ENCODE assay signal across 9 cellular contexts in the genomic region with DNA sequence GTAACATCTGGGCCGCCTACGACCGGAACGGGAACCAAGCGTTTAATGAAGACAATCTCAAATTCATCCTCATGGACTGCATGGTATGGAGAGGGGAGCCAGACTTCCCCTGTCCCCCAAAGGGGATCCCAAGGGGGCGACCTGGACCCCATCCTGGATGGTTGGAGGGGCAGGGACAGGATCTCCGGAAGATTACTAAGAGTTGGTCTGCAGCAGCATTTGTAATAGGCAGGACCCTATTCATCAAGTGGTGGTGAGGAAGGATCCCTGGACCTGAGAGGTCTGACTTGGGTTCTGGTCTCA. TPM values are rescaled to one million over a fixed set of nuclear protein-coding genes. Genes with fewer than 3 reads are reported as not detected.
DNase-seq lines count a peak whose midpoint lies in the region; ATAC-seq and TF ChIP-seq lines count a peak whose summit lies in the region.
"Had no signal": no experiment of that assay in that cellular context is flagged by ENCODE, and none has a peak within 500 bp of the region (broad histone marks: within the 10 kb centered on the region; RNA-seq: fewer than 3 reads in every experiment).

No MANE protein-coding gene starts in this region.

- H3K4me1 ChIP-seq in sigmoid colon = peaks cover 0 to 32% (median 13%) of the 10 kb centered on the region in 4 donors

- no peak for TF ChIP-seq POLR2A in sigmoid colon (IDR thresholded peaks at IDR 0.05)

- peaks cover 26% of the 10 kb centered on the region for H3K4me1 Mint-ChIP-seq in T-helper 17 cell

- H3K4me3 Mint-ChIP-seq in T-helper 17 cell = peak overlapping the region; percentile 99

- DNase-seq in GM12864 (ENCODE audit: low read depth) (no peak), T-helper 17 cell (no peak), fibroblast of villous mesenchyme (ENCODE audit: low read depth) (no peak), sigmoid colon (no peak), NCI-H1105 treated with DMSO at 0.1 percent for 48 hours (lab: John Stamatoyannopoulos, UW) (no peak), GM13977 (ENCODE audit: low spot score) (no peak), GM03348 (ENCODE audit: low spot score) (no peak)
- DNase-seq: activated CD4-positive, CD25-positive, alpha-beta regulatory T cell treated with anti-CD3 and anti-CD28 coated beads, Interleukin-2, amount 50 U/mL, for 72 hours had no signal

- H3K27ac ChIP-seq in sigmoid colon = peak overlapping the region; percentile 86 to 97 (median 92)

- H3K9me3 ChIP-seq in T-helper 17 cell (ENCODE audit: control insufficient read depth, low read length, poor library complexity, severe bottlenecking) (no peaks in the 10 kb centered on the region), sigmoid colon (no peaks in the 10 kb centered on the region)

- H3K4me3 ChIP-seq in GM12864 (ENCODE audit: low read depth, low read length) (peak overlapping the region; percentile 91), fibroblast of villous mesenchyme (ENCODE audit: low read depth, low read length) (peak overlapping the region; percentile 96), sigmoid colon (peak overlapping the region; percentile 73 to 94 (median 87))

- 2 to 4% methylated on average over 7 of the region's 7 CpGs for WGBS in sigmoid colon, 2 donors

- TF ChIP-seq CTCF in GM12864 (IDR thresholded peaks at IDR 0.05; ENCODE audit: low read depth, low read length, missing control alignments) (no peak), fibroblast of villous mesenchyme (IDR thresholded peaks at IDR 0.05; ENCODE audit: insufficient read depth, low read depth, low read length) (no peak), sigmoid colon (IDR thresholded peaks at IDR 0.05) (no peak), GM13977 (IDR thresholded peaks at IDR 0.05; ENCODE audit: extremely low read depth, insufficient read depth, missing control alignments) (no peak)

- H3K36me3 ChIP-seq in sigmoid colon = peaks cover 0 to 15% (median 3%) of the 10 kb centered on the region in 4 donors

- TF ChIP-seq EP300 in sigmoid colon (IDR thresholded peaks at IDR 0.05) = no peak

- ATAC-seq in T-helper 17 cell = no peak
- ATAC-seq in HG03039 (IDR thresholded peaks at IDR 0.05; ENCODE audit: unreplicated experiment) = no peak

- no peaks in the 10 kb centered on the region for H3K27me3 ChIP-seq in sigmoid colon

- H3K27me3 Mint-ChIP-seq in T-helper 17 cell = no peaks in the 10 kb centered on the region

- intact Hi-C loops in sigmoid colon (cut with DNase I) = loop anchor here (2.0 kb wide), 3 partner anchors 28 to 76 kb away; a partner anchor contains a TSS

- peaks cover 3% of the 10 kb centered on the region for H3K36me3 Mint-ChIP-seq in T-helper 17 cell (ENCODE audit: low read depth)

- H3K27ac Mint-ChIP-seq in T-helper 17 cell = no peak overlapping the region

- in situ Hi-C loops in GM13977 (cut with MboI; ENCODE audit: low pct_unique_long_range_greater_than_20kb, low sequenced_read_pairs, unreplicated experiment) = no loop called here

RNA-seq across cellular contexts. Expression of a gene that starts 0.7 kb away (rescaled TPM):
- total RNA-seq in T-helper 17 cell = 10 to 100 TPM; 19.4 to 21.4 TPM
- 38.3 and 40.6 TPM in 2 replicates for total RNA-seq in fibroblast of villous mesenchyme
- 10 to 100 TPM; 55.4 to 86.4 (median 71.3) TPM for total RNA-seq in sigmoid colon
- 100 to 1,000 TPM; 142 to 245 (median 199) TPM for polyA plus RNA-seq in sigmoid colon

RNA-seq across cellular contexts. Expression of a gene that starts 1.7 kb away (rescaled TPM):
- total RNA-seq in T-helper 17 cell (10 to 100 TPM; 21.9 to 22.7 TPM), fibroblast of villous mesenchyme (13.5 and 20.3 TPM in 2 replicates), sigmoid colon (10 to 100 TPM; 13.9 to 23.6 (median 19.8) TPM)
- polyA plus RNA-seq in sigmoid colon = 10 to 100 TPM; 11.4 to 21.5 (median 14.8) TPM

RNA-seq across cellular contexts. Expression of a gene that starts 5.7 kb away (rescaled TPM):
- total RNA-seq in T-helper 17 cell (1 to 10 TPM; 1.4 to 1.8 TPM), fibroblast of villous mesenchyme (not detected in 2 replicates), sigmoid colon (not detected)
- polyA plus RNA-seq in sigmoid colon = 100 to 1,000 TPM; 187 to 237 (median 201) TPM

RNA-seq across cellular contexts. Expression of a gene that starts 27.0 kb away (rescaled TPM):
- total RNA-seq in T-helper 17 cell (not detected), fibroblast of villous mesenchyme (1.7 and 1.9 TPM in 2 replicates), sigmoid colon (under 1 TPM; 0.27 to 0.36 (median 0.30) TPM)
- polyA plus RNA-seq in sigmoid colon = 1 to 10 TPM in 1 of 3 donors, under 1 TPM in 2; 0.23 to 1.5 (median 0.60) TPM

RNA-seq across cellular contexts. Expression of a gene that starts 34.5 kb away (rescaled TPM):
- 100 to 1,000 TPM; 217 to 234 TPM for total RNA-seq in T-helper 17 cell
- 381 and 386 TPM in 2 replicates for total RNA-seq in fibroblast of villous mesenchyme
- 100 to 1,000 TPM; 115 to 338 (median 233) TPM for total RNA-seq in sigmoid colon
- 100 to 1,000 TPM; 157 to 274 (median 231) TPM for polyA plus RNA-seq in sigmoid colon
